In the genomic region with DNA sequence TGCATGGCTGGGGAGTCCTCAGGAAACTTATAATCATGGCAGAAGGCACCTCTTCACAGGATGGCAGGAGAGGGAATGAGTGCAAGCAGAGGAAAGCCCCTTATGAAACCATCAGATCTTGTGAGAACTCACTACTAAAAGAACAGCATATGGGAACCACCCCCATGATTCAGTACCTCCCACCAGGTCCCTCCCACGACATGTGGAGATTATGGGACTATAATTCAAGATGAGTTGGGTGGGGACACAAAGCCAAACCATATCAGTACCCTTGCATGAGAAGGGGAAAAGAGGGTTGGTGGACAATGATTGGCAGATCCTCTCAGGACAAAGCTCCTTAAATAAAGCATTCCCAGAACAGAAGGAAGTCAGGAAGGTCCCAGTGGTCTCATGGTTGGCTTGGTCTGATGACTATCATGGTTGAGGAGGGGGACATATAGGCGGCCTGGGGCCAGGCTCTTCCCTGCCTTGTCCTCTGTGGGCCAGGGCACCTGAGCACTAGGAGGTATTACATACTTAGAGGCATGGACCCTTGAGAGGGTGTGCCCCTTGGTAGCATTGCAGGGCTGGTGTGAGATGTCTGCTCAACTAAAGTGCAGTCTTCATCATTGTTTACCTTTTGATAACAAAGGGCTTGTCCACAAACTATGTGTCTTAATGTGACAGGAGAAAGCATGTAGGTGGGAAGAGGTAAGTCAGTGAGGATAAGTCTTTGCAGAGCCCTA, we compare ENCODE assay signal across 24 cellular contexts.
"Had no signal": no experiment of that assay in that cellular context is flagged by ENCODE, and none has a peak within 500 bp of the region (broad histone marks: within the 10 kb centered on the region; RNA-seq: fewer than 3 reads in every experiment).

No MANE protein-coding gene starts in this region.

- ATAC-seq: heart right ventricle; left lung; naive thymus-derived CD8-positive, alpha-beta T cell; psoas muscle; sciatic nerve had no signal

- H2AFZ ChIP-seq: hepatocyte, parathyroid adenoma had no signal

- H3K4me2 ChIP-seq: hepatocyte had no signal

- H3K79me2 ChIP-seq: hepatocyte, parathyroid adenoma had no signal

- H3K9me3 ChIP-seq: heart right ventricle, left lung, lower lobe of right lung, psoas muscle, tibial nerve, upper lobe of left lung had no signal

- H3K9me3 Mint-ChIP-seq: naive thymus-derived CD8-positive, alpha-beta T cell; stimulated activated naive CD8-positive, alpha-beta T cell treated with anti-CD3 and anti-CD28 coated beads, Interleukin-15, Interleukin-2, amounts not matched to agents 100 ng/mL and 50 ng/mL, for 24 hours had no signal

- H3K27me3 ChIP-seq: heart right ventricle, hepatocyte, left lung, tibial nerve, upper lobe of left lung had no signal

- H3K27ac ChIP-seq: heart right ventricle, hepatocyte, left lung, lower lobe of right lung, parathyroid adenoma, psoas muscle, skin epidermis, tibial nerve, upper lobe of left lung had no signal

- DNase-seq: heart right ventricle; islet precursor cell; lower lobe of right lung; mammary epithelial cell; mesenchymal stem cell; naive thymus-derived CD8-positive, alpha-beta T cell; nucleus accumbens; psoas muscle; stimulated activated CD4-positive, alpha-beta T cell treated with anti-CD3 and anti-CD28 coated beads, Interleukin-12 subunit alpha, Interleukin-12 subunit beta, amount 100 ng/mL, for 4 hours; stimulated activated CD4-positive, alpha-beta T cell treated with anti-CD3 and anti-CD28 coated beads, Interleukin-15, amount 100 ng/mL, for 24 hours; stimulated activated CD4-positive, alpha-beta T cell treated with anti-CD3 and anti-CD28 coated beads, Interleukin-2, amount 100 ng/mL, for 24 hours; stimulated activated CD4-positive, alpha-beta T cell treated with anti-CD3 and anti-CD28 coated beads, Interleukin-4, amount 100 ng/mL, for 1 hour; stimulated activated naive CD4-positive, alpha-beta T cell; substantia nigra; upper lobe of left lung had no signal

- H3K36me3 Mint-ChIP-seq: naive thymus-derived CD8-positive, alpha-beta T cell had no signal

- FAIRE-seq: urothelium cell line had no signal

- H3K36me3 ChIP-seq: heart right ventricle, left lung, lower lobe of right lung, tibial nerve, upper lobe of left lung had no signal

- H3K9ac ChIP-seq: parathyroid adenoma had no signal

- H3K27ac Mint-ChIP-seq: nephron; stimulated activated naive CD8-positive, alpha-beta T cell treated with anti-CD3 and anti-CD28 coated beads, Interleukin-15, Interleukin-2, amounts not matched to agents 100 ng/mL and 50 ng/mL, for 24 hours had no signal

- H3K4me3 ChIP-seq: heart right ventricle, hepatocyte, left lung, lower lobe of right lung, psoas muscle, skin epidermis, tibial nerve, upper lobe of left lung had no signal

- H3K4me1 ChIP-seq: heart right ventricle, left lung, parathyroid adenoma, psoas muscle, tibial nerve had no signal
